Comparison of ENCODE assay signal across 12 cellular contexts in genomic region chr22:47328550-47329243, GRCh38.
A peak's percentile ranks its signal among the peaks of the same experiment; 100 is the strongest.
DNase-seq lines count a peak whose midpoint lies in the region; ATAC-seq, FAIRE-seq and TF ChIP-seq lines count a peak whose summit lies in the region.
"Had no signal": no experiment of that assay in that cellular context is flagged by ENCODE, and none has a peak within 500 bp of the region (broad histone marks: within the 10 kb centered on the region; RNA-seq: fewer than 3 reads in every experiment).

No MANE protein-coding gene starts in this region.

- no peaks in the 10 kb centered on the region for H3K36me3 ChIP-seq in bronchial epithelial cell (ENCODE audit: control insufficient read depth, insufficient read depth, low read length)

- H3K27me3 Mint-ChIP-seq in Calu3 (ENCODE audit: unreplicated experiment), result no peaks in the 10 kb centered on the region
- H3K27me3 Mint-ChIP-seq in activated CD4-positive, alpha-beta T cell treated with anti-CD3 and anti-CD28 coated beads, Interleukin-2, amount 10 ng/mL, durations not matched to agents 24 days and 14 days, result no peaks in the 10 kb centered on the region
- H3K27me3 Mint-ChIP-seq: activated CD4-positive, alpha-beta T cell treated with anti-CD3 and anti-CD28 coated beads, Interleukin-2, amount 10 ng/mL, durations not matched to agents 7 days and 5 days had no signal

- BruUV-seq in Calu3 (replicated peaks; lab: Mats Ljungman, UMichigan), result no TSS peak

- ATAC-seq in HG03159 (IDR thresholded peaks at IDR 0.05; ENCODE audit: unreplicated experiment) (no peak), HG02623 (IDR thresholded peaks at IDR 0.05; ENCODE audit: unreplicated experiment) (no peak)

- H3K4me3 Mint-ChIP-seq in Calu3 (ENCODE audit: low read depth, unreplicated experiment), result peak overlapping the region; percentile 36
- H3K4me3 Mint-ChIP-seq in activated CD4-positive, alpha-beta T cell treated with anti-CD3 and anti-CD28 coated beads, Interleukin-2, amount 10 ng/mL, durations not matched to agents 24 days and 14 days, result no peak overlapping the region
- H3K4me3 Mint-ChIP-seq: activated CD4-positive, alpha-beta T cell treated with anti-CD3 and anti-CD28 coated beads, Interleukin-2, amount 10 ng/mL, durations not matched to agents 7 days and 5 days had no signal

- H3K4me1 Mint-ChIP-seq in Calu3 (ENCODE audit: low read depth, unreplicated experiment), result peaks cover 42% of the 10 kb centered on the region
- H3K4me1 Mint-ChIP-seq in activated CD4-positive, alpha-beta T cell treated with anti-CD3 and anti-CD28 coated beads, Interleukin-2, amount 10 ng/mL, durations not matched to agents 24 days and 14 days, result no peaks in the 10 kb centered on the region
- H3K4me1 Mint-ChIP-seq: activated CD4-positive, alpha-beta T cell treated with anti-CD3 and anti-CD28 coated beads, Interleukin-2, amount 10 ng/mL, durations not matched to agents 7 days and 5 days had no signal

- H3K36me3 Mint-ChIP-seq in Calu3 (ENCODE audit: insufficient read depth, unreplicated experiment), result no peaks in the 10 kb centered on the region
- H3K36me3 Mint-ChIP-seq in activated CD4-positive, alpha-beta T cell treated with anti-CD3 and anti-CD28 coated beads, Interleukin-2, amount 10 ng/mL, durations not matched to agents 24 days and 14 days (ENCODE audit: low read depth), result no peaks in the 10 kb centered on the region

- H3K27me3 ChIP-seq in bronchial epithelial cell (ENCODE audit: control insufficient read depth, insufficient read depth, low read length), result no peaks in the 10 kb centered on the region

- intact Hi-C loops in Calu3 (cut with micrococcal nuclease; ENCODE audit: unreplicated experiment), result no loop called here
- intact Hi-C loops in activated CD4-positive, alpha-beta T cell treated with anti-CD3 and anti-CD28 coated beads, Interleukin-2, amount 10 ng/mL, durations not matched to agents 24 days and 14 days (cut with micrococcal nuclease), result no loop called here

- peak overlapping the region; percentile 46 for H3K27ac Mint-ChIP-seq in Calu3 (ENCODE audit: unreplicated experiment)
- H3K27ac Mint-ChIP-seq in activated CD4-positive, alpha-beta T cell treated with anti-CD3 and anti-CD28 coated beads, Interleukin-2, amount 10 ng/mL, durations not matched to agents 24 days and 14 days, result no peak overlapping the region
- H3K27ac Mint-ChIP-seq: activated CD4-positive, alpha-beta T cell treated with anti-CD3 and anti-CD28 coated beads, Interleukin-2, amount 10 ng/mL, durations not matched to agents 7 days and 5 days had no signal

- CTCF ChIA-PET in Calu3 (lab: Charles Lee), result interaction anchor here (0.7 to 1.0 kb wide), 2 partner anchors 8 to 63 kb away, joined by 5 to 10 read pairs; no protein-coding TSS in a partner anchor

- no peak overlapping the region for H3K4me3 ChIP-seq in bronchial epithelial cell (ENCODE audit: low read depth, low read length)

- peak; percentile 82 for DNase-seq in Calu3
- peak; percentile 15 for DNase-seq in NCI-H460 (ENCODE audit: extremely low read depth, low read depth)
- DNase-seq in bronchial epithelial cell (ENCODE audit: low read depth), result peak; percentile 74
- DNase-seq in non-pigmented ciliary epithelial cell (ENCODE audit: low read depth), result peak; percentile 69
- no peak for DNase-seq in iPS-NIHi11 (ENCODE audit: low spot score)
- no peak for DNase-seq in activated CD4-positive, alpha-beta T cell treated with anti-CD3 and anti-CD28 coated beads, Interleukin-2, amount 10 ng/mL, durations not matched to agents 24 days and 14 days
- DNase-seq: activated CD4-positive, alpha-beta T cell treated with anti-CD3 and anti-CD28 coated beads, Interleukin-2, amount 10 ng/mL, durations not matched to agents 7 days and 5 days; kidney; NCI-H774; substantia nigra had no signal

- no peak for TF ChIP-seq CTCF in Calu3 (IDR thresholded peaks at IDR 0.05; ENCODE audit: unreplicated experiment)
- TF ChIP-seq CTCF in bronchial epithelial cell (IDR thresholded peaks at IDR 0.05; ENCODE audit: insufficient read depth, low read length, severe bottlenecking), result no peak

- peak; percentile 82 for FAIRE-seq in bronchial epithelial cell (lab: Jason Lieb, UNC)
- FAIRE-seq: kidney had no signal

- no peaks in the 10 kb centered on the region for H3K9me3 Mint-ChIP-seq in Calu3 (ENCODE audit: low read depth, unreplicated experiment)
- H3K9me3 Mint-ChIP-seq in activated CD4-positive, alpha-beta T cell treated with anti-CD3 and anti-CD28 coated beads, Interleukin-2, amount 10 ng/mL, durations not matched to agents 24 days and 14 days, result no peaks in the 10 kb centered on the region
- H3K9me3 Mint-ChIP-seq: activated CD4-positive, alpha-beta T cell treated with anti-CD3 and anti-CD28 coated beads, Interleukin-2, amount 10 ng/mL, durations not matched to agents 7 days and 5 days had no signal

Comparison
In these comparisons a context has a peak if more than half of its experiments do, and no peak if none do; other contexts are left out.
1. DNase-seq: peak in Calu3 (single experiment), NCI-H460 (single experiment), bronchial epithelial cell (single experiment) and non-pigmented ciliary epithelial cell (single experiment); none in iPS-NIHi11 (single experiment) and activated CD4-positive, alpha-beta T cell treated with anti-CD3 and anti-CD28 coated beads, Interleukin-2, amount 10 ng/mL, durations not matched to agents 24 days and 14 days (single experiment).